ENCODE assay signal across 8 cellular contexts in genomic region chr4:74444891-74445642, GRCh38. TPM values are rescaled to one million over a fixed set of nuclear protein-coding genes. Genes with fewer than 3 reads are reported as not detected.
A peak's percentile ranks its signal among the peaks of the same experiment; 100 is the strongest.
DNase-seq lines count a peak whose midpoint lies in the region; ATAC-seq and TF ChIP-seq lines count a peak whose summit lies in the region.

Gene AREG, plus strand, starts transcription at chr4:74445136. Its CDS starts 210 bp downstream, at chr4:74445346.

- intact Hi-C loops in activated T-helper 2 cell treated with anti-CD3 and anti-CD28 coated beads, Interferon-gamma antibody, Interleukin-2, Interleukin-4, amounts not matched to agents 10 μg/mL and 5 μg/mL and 100 μg/mL, durations not matched to agents 14 hours and 24 hours and 36 hours (cut with micrococcal nuclease) = loop anchor here (2.0 to 5.0 kb wide), 3 partner anchors 48 to 182 kb away; no protein-coding TSS in a partner anchor

- H3K9me3 ChIP-seq in Peyer's patch (no peaks in the 10 kb centered on the region), suprapubic skin (no peaks in the 10 kb centered on the region)

- H3K27me3 ChIP-seq in Peyer's patch (no peaks in the 10 kb centered on the region), foreskin keratinocyte (no peaks in the 10 kb centered on the region), suprapubic skin (no peaks in the 10 kb centered on the region)

- peak within 1 kb of the TSS; percentile 82 for H3K4me3 Mint-ChIP-seq in activated T-helper 2 cell treated with anti-CD3 and anti-CD28 coated beads, Interferon-gamma antibody, Interleukin-2, Interleukin-4, amounts not matched to agents 10 μg/mL and 5 μg/mL and 100 μg/mL, durations not matched to agents 14 hours and 24 hours and 36 hours (ENCODE audit: low read depth)

- DNase-seq in Peyer's patch (peak; percentile 90 to 98 (median 96)), foreskin keratinocyte (peak in 1 of 2 donors; percentile 90), occipital lobe (lab: John Stamatoyannopoulos, UW) (peak; percentile 42), suprapubic skin (ENCODE audit: low spot score in 2 of 2) (peak; percentile 85 to 87)
- peak; percentile 68 for DNase-seq in activated T-helper 2 cell treated with anti-CD3 and anti-CD28 coated beads, Interferon-gamma antibody, Interleukin-2, Interleukin-4, amounts not matched to agents 10 μg/mL and 5 μg/mL and 100 μg/mL, durations not matched to agents 14 hours and 24 hours and 36 hours (ENCODE audit: low spot score)

- TF ChIP-seq POLR2A in Peyer's patch (IDR thresholded peaks at IDR 0.05) (peak; percentile 92 to 96), suprapubic skin (IDR thresholded peaks at IDR 0.05) (peak; percentile 21 to 81)

- H3K27me3 Mint-ChIP-seq in activated T-helper 2 cell treated with anti-CD3 and anti-CD28 coated beads, Interferon-gamma antibody, Interleukin-2, Interleukin-4, amounts not matched to agents 10 μg/mL and 5 μg/mL and 100 μg/mL, durations not matched to agents 14 hours and 24 hours and 36 hours (ENCODE audit: low read depth) = peaks cover 12% of the 10 kb centered on the region

- peak within 1 kb of the TSS; percentile 72 for H3K27ac Mint-ChIP-seq in activated T-helper 2 cell treated with anti-CD3 and anti-CD28 coated beads, Interferon-gamma antibody, Interleukin-2, Interleukin-4, amounts not matched to agents 10 μg/mL and 5 μg/mL and 100 μg/mL, durations not matched to agents 14 hours and 24 hours and 36 hours

- no peaks in the 10 kb centered on the region for H3K36me3 ChIP-seq in Peyer's patch
- H3K36me3 ChIP-seq in suprapubic skin = no peaks in the 10 kb centered on the region

- TF ChIP-seq CTCF in C4-2B (conservative IDR thresholded peaks at IDR 0.05) = peak; percentile 60
- peak; percentile 21 to 70 (median 52) for TF ChIP-seq CTCF in Peyer's patch (IDR thresholded peaks at IDR 0.05)
- TF ChIP-seq CTCF in foreskin keratinocyte (conservative IDR thresholded peaks at IDR 0.05) = peak; percentile 46
- TF ChIP-seq CTCF in suprapubic skin (IDR thresholded peaks at IDR 0.05) = peak in 1 of 2 donors; percentile 44

- peak; percentile 16 for TF ChIP-seq EP300 in suprapubic skin (IDR thresholded peaks at IDR 0.05)

- H3K36me3 Mint-ChIP-seq in activated T-helper 2 cell treated with anti-CD3 and anti-CD28 coated beads, Interferon-gamma antibody, Interleukin-2, Interleukin-4, amounts not matched to agents 10 μg/mL and 5 μg/mL and 100 μg/mL, durations not matched to agents 14 hours and 24 hours and 36 hours (ENCODE audit: low read depth) = no peaks in the 10 kb centered on the region

- WGBS in suprapubic skin = 0% methylated on average over 21 of the region's 64 CpGs

- H3K4me1 ChIP-seq in Peyer's patch (no peaks in the 10 kb centered on the region), foreskin keratinocyte (peaks cover 37% of the 10 kb centered on the region), suprapubic skin (peaks cover 13% of the 10 kb centered on the region)

- H3K9me3 Mint-ChIP-seq in activated T-helper 2 cell treated with anti-CD3 and anti-CD28 coated beads, Interferon-gamma antibody, Interleukin-2, Interleukin-4, amounts not matched to agents 10 μg/mL and 5 μg/mL and 100 μg/mL, durations not matched to agents 14 hours and 24 hours and 36 hours = no peaks in the 10 kb centered on the region

- H3K4me1 Mint-ChIP-seq in activated T-helper 2 cell treated with anti-CD3 and anti-CD28 coated beads, Interferon-gamma antibody, Interleukin-2, Interleukin-4, amounts not matched to agents 10 μg/mL and 5 μg/mL and 100 μg/mL, durations not matched to agents 14 hours and 24 hours and 36 hours (ENCODE audit: low read depth) = peaks cover 7% of the 10 kb centered on the region

- ATAC-seq in GM19324 (IDR thresholded peaks at IDR 0.05; ENCODE audit: low FRiP score, unreplicated experiment) = peak; percentile 97
- ATAC-seq in HG03439 (IDR thresholded peaks at IDR 0.05; ENCODE audit: unreplicated experiment) = peak; percentile 92
- peak; percentile 80 for ATAC-seq in foreskin keratinocyte

- no peak within 1 kb of the TSS for H3K27ac ChIP-seq in C4-2B
- peak within 1 kb of the TSS; percentile 84 to 91 (median 87) for H3K27ac ChIP-seq in Peyer's patch
- peak within 1 kb of the TSS; percentile 94 for H3K27ac ChIP-seq in foreskin keratinocyte
- H3K27ac ChIP-seq in suprapubic skin = peak within 1 kb of the TSS; percentile 73

- peak within 1 kb of the TSS; percentile 55 to 64 (median 60) for H3K4me3 ChIP-seq in Peyer's patch
- peak within 1 kb of the TSS; percentile 54 for H3K4me3 ChIP-seq in suprapubic skin

RNA-seq across cellular contexts. Expression of gene AREG, which starts in this region (rescaled TPM):
- total RNA-seq in Peyer's patch (10 to 100 TPM; 10.5 to 27.2 (median 11.1) TPM), foreskin keratinocyte (1,077 and 1,617 TPM in 2 replicates), occipital lobe (not detected), suprapubic skin (10 to 100 TPM; 13.0 to 40.6 (median 26.2) TPM)
- total RNA-seq in activated T-helper 2 cell treated with anti-CD3 and anti-CD28 coated beads, Interferon-gamma antibody, Interleukin-2, Interleukin-4, amounts not matched to agents 10 μg/mL and 5 μg/mL and 100 μg/mL, durations not matched to agents 14 hours and 24 hours and 36 hours = 1.3 and 1.7 TPM in 2 replicates
- polyA plus RNA-seq in foreskin keratinocyte = 980 and 1,643 TPM in 2 replicates

Comparison
In these comparisons a context has a peak if more than half of its experiments do, and no peak if none do; other contexts are left out.
1. RNA of gene AREG (total RNA-seq): 1,077 to 1,617 TPM in foreskin keratinocyte; 13.0 to 40.6 TPM in suprapubic skin, 10.5 to 27.2 TPM in Peyer's patch, 1.3 to 1.7 TPM in activated T-helper 2 cell treated with anti-CD3 and anti-CD28 coated beads, Interferon-gamma antibody, Interleukin-2, Interleukin-4, amounts not matched to agents 10 μg/mL and 5 μg/mL and 100 μg/mL, durations not matched to agents 14 hours and 24 hours and 36 hours and not detected in occipital lobe (single experiment); every median in the first group is over 10 times any median in the second.
2. Peak in DNase-seq in occipital lobe; RNA of the gene not detected or under 1 TPM.
3. Peak in every context shown above with its lines, with median percentiles within 50 percentile points of each other: ATAC-seq.